Comparison of ENCODE assay signal across 11 cellular contexts in genomic region chr9:95044731-95045508, GRCh38.
DNase-seq lines count a peak whose midpoint lies in the region; ATAC-seq, FAIRE-seq and TF ChIP-seq lines count a peak whose summit lies in the region.
"Had no signal": no experiment of that assay in that cellular context is flagged by ENCODE, and none has a peak within 500 bp of the region (broad histone marks: within the 10 kb centered on the region; RNA-seq: fewer than 3 reads in every experiment).

No MANE protein-coding gene starts in this region.

- FAIRE-seq in GM12892 (lab: Jason Lieb, UNC), result no peak
- FAIRE-seq: islet of Langerhans had no signal

- peaks cover 12% of the 10 kb centered on the region for H3K4me1 ChIP-seq in colonic mucosa
- peaks cover 31% of the 10 kb centered on the region; the same call in 1 of the 2 replicates for H3K4me1 ChIP-seq in iPS-20b (ENCODE audit: insufficient read depth, low read length)
- peaks cover 26% of the 10 kb centered on the region for H3K4me1 ChIP-seq in rectal smooth muscle tissue (ENCODE audit: control insufficient read depth, insufficient read depth, low read length)

- H3K4me3 ChIP-seq in colonic mucosa (no peak overlapping the region), iPS-20b (ENCODE audit: low read length) (peak overlapping the region; percentile 57), rectal smooth muscle tissue (ENCODE audit: low read length) (peak overlapping the region; percentile 24)

- DNase-seq in Calu3 (peak; percentile 86), colonic mucosa (peak; percentile 79), GM12892 (ENCODE audit: insufficient read length) (no peak), GOT3 (lab: John Stamatoyannopoulos, UW) (no peak), KBM-7 (no peak)
- DNase-seq: NCI-H446, T-helper 17 cell had no signal

- ATAC-seq in GM18498 (IDR thresholded peaks at IDR 0.05; ENCODE audit: unreplicated experiment), result no peak
- ATAC-seq: T-helper 17 cell had no signal

- peaks cover 65% of the 10 kb centered on the region for H3K36me3 Mint-ChIP-seq in Calu3 (ENCODE audit: insufficient read depth, unreplicated experiment)

- peak overlapping the region; percentile 91 for H3K27ac Mint-ChIP-seq in Calu3 (ENCODE audit: unreplicated experiment)
- H3K27ac Mint-ChIP-seq: T-helper 17 cell had no signal

- peak overlapping the region; percentile 75 for H3K4me3 Mint-ChIP-seq in Calu3 (ENCODE audit: low read depth, unreplicated experiment)
- H3K4me3 Mint-ChIP-seq: T-helper 17 cell had no signal

- intact Hi-C loops in Calu3 (cut with micrococcal nuclease; ENCODE audit: unreplicated experiment), result loop anchor here (5.0 kb wide), 2 partner anchors 123 to 263 kb away; no protein-coding TSS in a partner anchor
- intact Hi-C loops in colonic mucosa (cut with DNase I), result no loop called here

- H3K27me3 Mint-ChIP-seq in Calu3 (ENCODE audit: unreplicated experiment), result no peaks in the 10 kb centered on the region

- CTCF ChIA-PET in Calu3 (lab: Charles Lee), result interaction anchor here (0.6 to 1.5 kb wide), 9 partner anchors 12 to 364 kb away, joined by 3 to 5 read pairs (median 3); no protein-coding TSS in a partner anchor

- H3K27me3 ChIP-seq in colonic mucosa, result no peaks in the 10 kb centered on the region
- H3K27me3 ChIP-seq in iPS-20b (ENCODE audit: insufficient read depth, low read length), result peaks cover 56% of the 10 kb centered on the region
- no peaks in the 10 kb centered on the region for H3K27me3 ChIP-seq in rectal smooth muscle tissue (ENCODE audit: control insufficient read depth, insufficient read depth, low read length)

- no TSS peak for BruUV-seq in Calu3 (replicated peaks; lab: Mats Ljungman, UMichigan)

- H3K27ac ChIP-seq in colonic mucosa (peak overlapping the region; percentile 10), iPS-20b (ENCODE audit: low read length) (no peak overlapping the region), rectal smooth muscle tissue (ENCODE audit: low read depth, low read length) (peak overlapping the region; percentile 64)

- no peaks in the 10 kb centered on the region for H3K36me3 ChIP-seq in colonic mucosa
- H3K36me3 ChIP-seq in iPS-20b (ENCODE audit: insufficient read depth, low read depth, low read length), result no peaks in the 10 kb centered on the region
- H3K36me3 ChIP-seq in rectal smooth muscle tissue (ENCODE audit: control insufficient read depth, insufficient read depth, low read length), result no peaks in the 10 kb centered on the region

- H3K9ac ChIP-seq in colonic mucosa (ENCODE audit: low read depth in 2 of 2, low read length in 2 of 2) (no peak overlapping the region), iPS-20b (ENCODE audit: low read depth, low read length) (no peak overlapping the region), rectal smooth muscle tissue (ENCODE audit: low read length) (no peak overlapping the region)

- in situ Hi-C loops in KBM-7 (cut with MboI; ENCODE audit: low pct_unique_long_range_greater_than_20kb, low sequenced_read_pairs), result no loop called here

- peak; percentile 65 for TF ChIP-seq CTCF in Calu3 (IDR thresholded peaks at IDR 0.05; ENCODE audit: unreplicated experiment)
- TF ChIP-seq CTCF in colonic mucosa (IDR thresholded peaks at IDR 0.05), result peak; percentile 38

- TF ChIP-seq POLR2A in GM12892 (IDR thresholded peaks at IDR 0.05; ENCODE audit: low read depth, low read length), result no peak

- H3K9me3 Mint-ChIP-seq in Calu3 (ENCODE audit: low read depth, unreplicated experiment), result no peaks in the 10 kb centered on the region

- peaks cover 26% of the 10 kb centered on the region for H3K4me1 Mint-ChIP-seq in Calu3 (ENCODE audit: low read depth, unreplicated experiment)

- no peaks in the 10 kb centered on the region for H3K9me3 ChIP-seq in colonic mucosa
- no peaks in the 10 kb centered on the region for H3K9me3 ChIP-seq in iPS-20b (ENCODE audit: insufficient read depth, low read depth, low read length)

Comparison
In these comparisons a context has a peak if more than half of its experiments do, and no peak if none do; other contexts are left out.
1. DNase-seq: peak in Calu3 (single experiment) and colonic mucosa (single experiment); none in GM12892 (single experiment), GOT3 (single experiment) and KBM-7 (single experiment).